In the genomic region with DNA sequence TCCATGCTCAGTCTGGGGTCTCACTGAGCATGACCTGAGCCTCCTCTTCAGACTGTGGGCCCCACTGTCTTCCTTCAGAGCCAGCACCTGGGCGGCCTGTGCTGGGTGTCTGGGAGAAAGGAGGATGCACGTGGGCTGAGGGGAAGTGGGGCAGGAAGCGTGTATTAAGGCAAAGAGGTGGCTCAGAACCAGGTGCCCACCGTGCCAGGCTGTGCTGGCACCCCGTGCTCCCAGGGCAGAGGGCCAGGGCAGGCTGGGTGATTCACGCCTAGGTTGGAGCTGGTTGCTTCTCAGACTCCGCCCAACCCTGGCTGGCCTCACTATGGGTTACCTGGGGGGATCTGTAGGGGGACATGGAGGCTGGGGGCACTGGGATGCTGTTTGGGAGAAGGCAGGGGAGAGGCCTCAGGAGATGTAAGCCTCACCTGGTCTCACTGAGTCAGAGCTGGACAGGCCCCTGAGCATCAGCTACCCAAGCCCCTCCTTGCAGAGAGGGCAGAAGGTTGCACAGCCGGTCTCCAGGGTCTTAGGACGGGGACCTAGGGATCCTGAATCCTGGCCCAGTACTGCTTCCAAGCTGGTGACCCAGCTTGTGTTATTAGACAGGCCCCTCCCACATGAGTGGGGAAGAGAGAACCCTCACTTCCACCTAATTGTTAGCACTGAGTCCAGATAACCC, we compare ENCODE assay signal across 17 cellular contexts. TPM values are rescaled to one million over a fixed set of nuclear protein-coding genes. Genes with fewer than 3 reads are reported as not detected.
DNase-seq lines count a peak whose midpoint lies in the region; ATAC-seq and TF ChIP-seq lines count a peak whose summit lies in the region.
"Had no signal": no experiment of that assay in that cellular context is flagged by ENCODE, and none has a peak within 500 bp of the region (broad histone marks: within the 10 kb centered on the region; RNA-seq: fewer than 3 reads in every experiment).

No MANE protein-coding gene starts in this region.

- H3K27ac Mint-ChIP-seq in activated CD4-positive, alpha-beta memory T cell treated with anti-CD3 and anti-CD28 coated beads for 36 hours, result no peak overlapping the region

- H3K9me3 ChIP-seq in cardiac muscle cell (ENCODE audit: low read depth) (no peaks in the 10 kb centered on the region), neuronal stem cell (replicated peaks in 1 of 2; ENCODE audit: control insufficient read depth in 2 of 2, insufficient read depth in 1 of 2, low read depth in 1 of 2, low read length in 2 of 2) (no peaks in the 10 kb centered on the region)
- H3K9me3 ChIP-seq: SK-N-SH, vagina had no signal

- no peaks in the 10 kb centered on the region for H3K36me3 ChIP-seq in cardiac muscle cell
- H3K36me3 ChIP-seq in neuronal stem cell (replicated peaks in 1 of 2; ENCODE audit: control insufficient read depth in 2 of 2, insufficient read depth in 2 of 2, low read length in 2 of 2), result no peaks in the 10 kb centered on the region
- H3K36me3 ChIP-seq: vagina had no signal

- no peak overlapping the region for H3K4me2 ChIP-seq in neuronal stem cell (ENCODE audit: insufficient read depth, low read length, poor library complexity, severe bottlenecking)
- H3K4me2 ChIP-seq: SK-N-SH had no signal

- H3K4me1 ChIP-seq in cardiac muscle cell (ENCODE audit: low read depth) (no peaks in the 10 kb centered on the region), neuronal stem cell (ENCODE audit: control insufficient read depth in 2 of 2, insufficient read depth in 1 of 2, low read depth in 1 of 2, low read length in 2 of 2) (peaks cover 15 to 19% of the 10 kb centered on the region in 2 donors)

- H3K27ac ChIP-seq in cardiac muscle cell (peak overlapping the region; percentile 23), neuronal stem cell (replicated peaks; ENCODE audit: low read length) (no peak overlapping the region)
- H3K27ac ChIP-seq: vagina had no signal

- H4K91ac ChIP-seq in neuronal stem cell (ENCODE audit: low read depth, low read length, poor library complexity), result no peak overlapping the region

- H2AFZ ChIP-seq in neuronal stem cell (ENCODE audit: low read length), result peak overlapping the region; percentile 83

- peaks cover under 1% of the 10 kb centered on the region for H3K27me3 Mint-ChIP-seq in activated CD4-positive, alpha-beta memory T cell treated with anti-CD3 and anti-CD28 coated beads for 36 hours

- POLR2A ChIA-PET in activated CD4-positive, alpha-beta memory T cell treated with anti-CD3 and anti-CD28 coated beads for 36 hours (lab: Charles Lee), result no interaction called here

- H3K27me3 ChIP-seq in cardiac muscle cell (no peaks in the 10 kb centered on the region), neuronal stem cell (ENCODE audit: control insufficient read depth in 3 of 3, insufficient read depth in 3 of 3, low read depth in 1 of 3, low read length in 3 of 3) (peaks cover 0 to 2% (median 0%) of the 10 kb centered on the region in 3 experiments)
- H3K27me3 ChIP-seq: vagina had no signal

- CTCF ChIA-PET in activated CD4-positive, alpha-beta memory T cell treated with anti-CD3 and anti-CD28 coated beads for 36 hours (lab: Charles Lee), result interaction anchor here (0.7 kb wide), 1 partner anchor 50 kb away, joined by 3 read pairs; no protein-coding TSS in a partner anchor

- peak overlapping the region; percentile 20 for H3K18ac ChIP-seq in neuronal stem cell (ENCODE audit: low read length)

- no peak overlapping the region for H3K4ac ChIP-seq in neuronal stem cell (ENCODE audit: low read length)

- H3K23ac ChIP-seq in neuronal stem cell (ENCODE audit: low read depth, low read length, poor library complexity), result no peak overlapping the region

- peaks cover 16% of the 10 kb centered on the region for H3K4me1 Mint-ChIP-seq in activated CD4-positive, alpha-beta memory T cell treated with anti-CD3 and anti-CD28 coated beads for 36 hours (ENCODE audit: low read depth)

- peak overlapping the region; percentile 58 for H2AK5ac ChIP-seq in neuronal stem cell (ENCODE audit: low read depth, low read length)

- H3K36me3 Mint-ChIP-seq in activated CD4-positive, alpha-beta memory T cell treated with anti-CD3 and anti-CD28 coated beads for 36 hours, result peaks cover 3% of the 10 kb centered on the region

- peak overlapping the region; percentile 97 for H4K8ac ChIP-seq in neuronal stem cell (ENCODE audit: low read depth, low read length)

- no peak overlapping the region for H3K4me3 ChIP-seq in cardiac muscle cell
- H3K4me3 ChIP-seq in neuronal stem cell (ENCODE audit: low read length in 2 of 2), result no peak overlapping the region
- H3K4me3 ChIP-seq: vagina had no signal

- no peak for ATAC-seq in HG02852 (IDR thresholded peaks at IDR 0.05; ENCODE audit: unreplicated experiment)
- ATAC-seq: PC-3 had no signal

- H2BK15ac ChIP-seq in neuronal stem cell (ENCODE audit: low read length), result peak overlapping the region; percentile 14

- H3K79me1 ChIP-seq in neuronal stem cell (ENCODE audit: low read depth, low read length), result no peaks in the 10 kb centered on the region

- no peak overlapping the region for H2BK120ac ChIP-seq in neuronal stem cell (ENCODE audit: low read depth, low read length)

- H3K9me3 Mint-ChIP-seq in activated CD4-positive, alpha-beta memory T cell treated with anti-CD3 and anti-CD28 coated beads for 36 hours, result peaks cover 17% of the 10 kb centered on the region

- H2BK5ac ChIP-seq in neuronal stem cell (ENCODE audit: low read length), result peak overlapping the region; percentile 11

- no CpG with 5 or more reads among the region's 9 CpGs for WGBS in neuronal stem cell (ENCODE audit: extremely low coverage in 2 of 2, insufficient read length in 2 of 2, insufficient replicate concordance in 1 of 2), 2 donors

- H3K4me3 Mint-ChIP-seq in activated CD4-positive, alpha-beta memory T cell treated with anti-CD3 and anti-CD28 coated beads for 36 hours, result no peak overlapping the region

- intact Hi-C loops in cardiac septum (cut with DNase I), result no loop called here
- intact Hi-C loops in activated CD4-positive, alpha-beta memory T cell treated with anti-CD3 and anti-CD28 coated beads for 36 hours (cut with micrococcal nuclease), result no loop called here

- TF ChIP-seq CTCF in cardiac muscle cell (IDR thresholded peaks at IDR 0.05; ENCODE audit: low read depth, low read length), result no peak

- H3K9ac ChIP-seq in neuronal stem cell (ENCODE audit: low read depth, low read length, poor library complexity), result peak overlapping the region; percentile 64
- H3K9ac ChIP-seq: SK-N-SH had no signal

- DNase-seq in cardiac muscle cell (ENCODE audit: low read depth in 1 of 2, low spot score in 1 of 2), result no peak
- DNase-seq in cardiac septum (ENCODE audit: low spot score), result no peak
- peak; percentile 17 for DNase-seq in dermis blood vessel endothelial cell
- no peak for DNase-seq in neuronal stem cell (ENCODE audit: low spot score)
- peak; percentile 34 for DNase-seq in ureter (ENCODE audit: low spot score)
- no peak for DNase-seq in activated CD4-positive, alpha-beta memory T cell treated with anti-CD3 and anti-CD28 coated beads for 36 hours
- no peak for DNase-seq in NCI-H146 (lab: John Stamatoyannopoulos, UW)
- DNase-seq: aorta, cortex of kidney, erythroblast, NCI-H1930, NCI-H524 treated with DMSO at 0.1 percent for 48 hours, PC-3, SK-N-SH had no signal

- H3K14ac ChIP-seq in neuronal stem cell (ENCODE audit: low read length), result no peak overlapping the region

- H2BK12ac ChIP-seq in neuronal stem cell (ENCODE audit: low read length), result peak overlapping the region; percentile 91

RNA-seq across cellular contexts. Expression of a gene that starts 18.6 kb away (rescaled TPM):
- total RNA-seq in cardiac muscle cell, result 1.3 and 1.7 TPM in 2 replicates
- 4.9 and 6.7 TPM in 2 replicates for polyA plus RNA-seq in cardiac muscle cell
- not detected for total RNA-seq in cardiac septum
- total RNA-seq in dermis blood vessel endothelial cell, result 0.05 and 0.85 TPM in 2 replicates
- polyA plus RNA-seq in neuronal stem cell (2013, experiment 1 of 2), result 0.18 TPM
- 0.11 TPM for polyA plus RNA-seq in neuronal stem cell (2013, experiment 2 of 2)
- 0.86 TPM for total RNA-seq in ureter
- total RNA-seq in activated CD4-positive, alpha-beta memory T cell treated with anti-CD3 and anti-CD28 coated beads for 36 hours, result not detected
- total RNA-seq: aorta, skeletal muscle tissue had no signal

Comparison
In these comparisons a context has a peak if more than half of its experiments do, and no peak if none do; other contexts are left out.
1. DNase-seq: peak in dermis blood vessel endothelial cell (single experiment) and ureter (single experiment); none in cardiac muscle cell (0 of 2), cardiac septum (single experiment), neuronal stem cell (single experiment), activated CD4-positive, alpha-beta memory T cell treated with anti-CD3 and anti-CD28 coated beads for 36 hours (single experiment) and NCI-H146 (single experiment).